ENCODE assay signal across 24 cellular contexts in genomic region chr18:73787316-73787715, GRCh38.
"Had no signal": no experiment of that assay in that cellular context is flagged by ENCODE, and none has a peak within 500 bp of the region (broad histone marks: within the 10 kb centered on the region; RNA-seq: fewer than 3 reads in every experiment).

No MANE protein-coding gene starts in this region.

- H3K27me3 ChIP-seq: SJSA1 had no signal

- H3K9me3 ChIP-seq: SJSA1 had no signal

- H3K4me3 ChIP-seq: K562, SJSA1, SK-N-MC had no signal

- FAIRE-seq: HepG2, K562, RCC 7860 had no signal

- H3K27ac ChIP-seq: KMS-11, SJSA1, SK-N-MC had no signal

- H3K4me1 ChIP-seq: SJSA1 had no signal

- ATAC-seq: HepG2, K562 had no signal

- DNase-seq: Kasumi-1, MV-4-11, NCI-H1048, NCI-H1105, NCI-H1417, NCI-H1436 treated with DMSO at 0.1 percent for 48 hours, NCI-H1694 treated with DMSO at 0.1 percent for 48 hours, NCI-H2029, NCI-H2081 treated with DMSO at 0.1 percent for 48 hours, NCI-H2171, NCI-H226, NCI-H446 treated with DMSO at 0.1 percent for 48 hours, NCI-H510A treated with DMSO at 0.1 percent for 48 hours, NCI-H526, NCI-H748 treated with DMSO at 0.1 percent for 48 hours, Right ventricle myocardium superior, RPMI8226, SIG-M5 had no signal

- H3K36me3 ChIP-seq: SJSA1 had no signal
